8 cellular contexts compared by ENCODE assay signal in the genomic region with DNA sequence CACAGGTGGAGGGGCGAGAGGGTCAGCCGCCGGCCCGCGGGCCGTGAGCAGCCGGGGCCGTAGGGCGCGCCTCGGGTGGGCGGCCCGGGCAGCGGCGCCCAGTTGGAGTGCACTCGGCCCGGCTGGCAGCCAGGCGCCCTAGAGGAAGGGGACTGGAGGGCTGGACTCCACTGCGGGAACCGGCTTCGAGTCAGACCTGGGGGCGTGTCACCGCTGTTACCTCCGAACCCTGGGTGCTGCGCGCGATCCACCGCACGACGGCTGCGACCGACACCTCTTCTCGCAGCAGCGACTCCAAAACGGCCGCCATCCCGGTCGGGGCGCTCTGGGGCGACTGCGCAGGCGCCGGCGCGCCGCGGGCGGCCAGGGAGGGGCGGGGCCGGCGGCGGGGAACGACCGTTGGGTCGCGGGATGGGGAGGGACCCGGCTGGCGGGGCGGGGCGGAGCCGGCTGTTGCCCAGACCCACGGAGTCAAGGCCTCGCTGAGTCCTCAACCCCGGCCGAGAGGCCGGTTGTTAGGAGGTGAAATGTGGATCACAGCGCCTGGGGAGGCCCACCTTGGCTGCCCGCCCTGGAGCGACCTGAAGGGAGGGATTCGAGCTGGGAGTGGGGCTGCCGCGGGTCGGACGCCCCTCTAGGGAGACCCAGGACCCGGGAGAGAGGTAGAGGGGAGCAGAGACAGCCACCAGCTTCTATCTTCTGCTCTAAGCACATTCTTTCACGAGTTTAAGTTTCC. TPM values are rescaled to one million over a fixed set of nuclear protein-coding genes. Genes with fewer than 3 reads are reported as not detected.
DNase-seq lines count a peak whose midpoint lies in the region; ATAC-seq, FAIRE-seq and TF ChIP-seq lines count a peak whose summit lies in the region.

Gene CDAN1 (minus strand): TSS at position 336 of the 736 bp plus-strand sequence. CDS start 26 bp downstream, at position 310.

- FAIRE-seq in HepG2 (lab: Jason Lieb, UNC): no peak

- H3K27me3 ChIP-seq in HepG2 (ENCODE audit: control insufficient read depth in 1 of 2, insufficient read depth in 2 of 2, low read length in 2 of 2): no peaks in the 10 kb centered on the region

- in situ Hi-C loops in HepG2 (cut with HindIII; ENCODE audit: extremely low pct_ligation_motif_present, low pct_unique_long_range_greater_than_20kb): loop anchor here (5.0 kb wide), 1 partner anchor 185 kb away; the partner anchor contains the start of gene TTBK2

- peak within 1 kb of the TSS; percentile 76 to 94 (median 86) for H3K4me3 ChIP-seq in HepG2 (replicated peaks in 1 of 3; ENCODE audit: insufficient read depth in 1 of 3, low read depth in 2 of 3, low read length in 3 of 3)

- peaks cover 13 to 35% of the 10 kb centered on the region in 2 experiments for H3K36me3 ChIP-seq in HepG2 (replicated peaks in 1 of 2; ENCODE audit: control insufficient read depth in 1 of 2, insufficient read depth in 2 of 2, low read length in 2 of 2)

- no peak within 1 kb of the TSS for H2AFZ ChIP-seq in HepG2 (ENCODE audit: low read length)

- H4K20me1 ChIP-seq in HepG2 (ENCODE audit: insufficient read depth, low read length): 0 out of 2 replicates have a peak, but pooled peaks cover 2% of the 10 kb centered on the region

- 0% methylated on average over 2 of the region's 76 CpGs for WGBS in HepG2 (ENCODE audit: low lambda C conversion rate)

- CTCF ChIA-PET in HepG2 (lab: Yijun Ruan, JAX; ENCODE audit: low intra/inter-chr PET ratio, low total read pairs): interaction anchor here (3.3 kb wide), 1 partner anchor 190 kb away, joined by 22 read pairs; no protein-coding TSS in a partner anchor

- no peaks in the 10 kb centered on the region for H3K9me3 ChIP-seq in HepG2 (ENCODE audit: low read length)

- TF ChIP-seq EP300 in HepG2 (IDR thresholded peaks at IDR 0.05; ENCODE audit: low read depth in 2 of 2, low read length in 2 of 2): no peak
- no peak for TF ChIP-seq EP300 in HepG2 (CRISPR knock-in tag; IDR thresholded peaks at IDR 0.05; ENCODE audit: borderline replicate concordance)

- peak within 1 kb of the TSS; percentile 81 for H3K27ac ChIP-seq in HepG2 (ENCODE audit: extremely low read length, insufficient read depth, low read length)

- no peak for TF ChIP-seq RAD21 in HepG2 (CRISPR knock-in tag; IDR thresholded peaks at IDR 0.05)

- intact Hi-C loops in HepG2 (cut with micrococcal nuclease; ENCODE audit: unreplicated experiment): loop anchor here (1.0 kb wide), 1 partner anchor 189 kb away; no protein-coding TSS in a partner anchor

- H3K4me2 ChIP-seq in HepG2 (ENCODE audit: low read depth, low read length): peak within 1 kb of the TSS; percentile 80

- ATAC-seq in HG03432 (IDR thresholded peaks at IDR 0.05; ENCODE audit: unreplicated experiment) (peak; percentile 87), HepG2 (peak; percentile 93)

- TF ChIP-seq CTCF in HepG2 (CRISPR knock-in tag; IDR thresholded peaks at IDR 0.05): no peak; the same call in 1 of the 2 replicates

- POLR2A ChIA-PET in HepG2 (lab: Yijun Ruan, JAX): no interaction called here

- BruUV-seq in HepG2 (replicated peaks; lab: Mats Ljungman, UMichigan): no TSS peak

- TF ChIP-seq POLR2A in GM19193 (IDR thresholded peaks at IDR 0.05; ENCODE audit: extremely low read depth, insufficient read depth, insufficient read length) (peak; percentile 71), HepG2 (IDR thresholded peaks at IDR 0.05; ENCODE audit: insufficient read depth in 1 of 2, low read depth in 2 of 2, low read length in 2 of 2) (peak; percentile 81 to 85)

- H3K4me1 ChIP-seq in HepG2 (ENCODE audit: insufficient read depth, low read length): peaks cover 21% of the 10 kb centered on the region

- H3K9ac ChIP-seq in HepG2 (ENCODE audit: insufficient read depth, low read depth, low read length): peak within 1 kb of the TSS; percentile 86

- DNase-seq in AML-193 (lab: John Stamatoyannopoulos, UW): peak; percentile 70 to 76
- peak; percentile 51 for DNase-seq in NCI-H748 treated with DMSO at 0.1 percent for 48 hours (lab: John Stamatoyannopoulos, UW)
- DNase-seq in activated CD4-positive, alpha-beta T cell treated with anti-CD3 and anti-CD28 coated beads, Interleukin-2, amount 50 U/mL, for 24 hours (ENCODE audit: low read depth in 1 of 2, low spot score in 1 of 2): peak; percentile 84 to 93
- peak; percentile 86 for DNase-seq in dermis blood vessel endothelial cell
- peak; percentile 73 for DNase-seq in HepG2 (ENCODE audit: low spot score)
- DNase-seq in stimulated activated CD4-positive, alpha-beta T cell treated with anti-CD3 and anti-CD28 coated beads, Interleukin-2, amount 100 ng/mL, for 4 hours (ENCODE audit: low read depth): peak; percentile 88

- peaks cover 12% of the 10 kb centered on the region for H3K79me2 ChIP-seq in HepG2 (ENCODE audit: insufficient read depth, low read length)

TF ChIP-seq in HepG2, 621 proteins besides CTCF, POLR2A, EP300 and RAD21 (continues in another document):
- TF ChIP-seq DNMT1 (CRISPR knock-in tag; IDR thresholded peaks at IDR 0.05): 0 out of 2 replicates have a peak, but pooled peaks have one; percentile 73
- no peak for TF ChIP-seq FOXP4 (CRISPR knock-in tag; IDR thresholded peaks at IDR 0.05)
- TF ChIP-seq ZSCAN29 (CRISPR knock-in tag; conservative IDR thresholded peaks at IDR 0.05): no peak
- TF ChIP-seq RXRB (CRISPR knock-in tag; IDR thresholded peaks at IDR 0.05; ENCODE audit: borderline replicate concordance): no peak; the same call in 1 of the 2 replicates
- no peak for TF ChIP-seq SIX4 (CRISPR knock-in tag; IDR thresholded peaks at IDR 0.05)
- TF ChIP-seq ZFY (CRISPR knock-in tag; IDR thresholded peaks at IDR 0.05): peak; percentile 93
- peak; percentile 76; the same call in 1 of the 2 replicates for TF ChIP-seq TMF1 (CRISPR knock-in tag; IDR thresholded peaks at IDR 0.05; ENCODE audit: low read depth)
- TF ChIP-seq ZNF777 (CRISPR knock-in tag; IDR thresholded peaks at IDR 0.05): peak; percentile 70
- no peak for TF ChIP-seq ZNF432 (CRISPR knock-in tag; IDR thresholded peaks at IDR 0.05; ENCODE audit: borderline replicate concordance)
- no peak for TF ChIP-seq FOSL2 (CRISPR knock-in tag; IDR thresholded peaks at IDR 0.05)
- TF ChIP-seq ZNF776 (CRISPR knock-in tag; IDR thresholded peaks at IDR 0.05): peak; percentile 79
- 0 out of 2 replicates have a peak, but pooled peaks have one; percentile 16 for TF ChIP-seq ATF7-NPFF (CRISPR knock-in tag; IDR thresholded peaks at IDR 0.05; ENCODE audit: low read depth)
- no peak for TF ChIP-seq SNAI1 (CRISPR knock-in tag; IDR thresholded peaks at IDR 0.05; ENCODE audit: borderline replicate concordance)
- TF ChIP-seq ZNF567 (CRISPR knock-in tag; IDR thresholded peaks at IDR 0.05; ENCODE audit: borderline replicate concordance): no peak

RNA-seq across cellular contexts. Expression of gene CDAN1, which starts in this region (rescaled TPM):
- total RNA-seq in dermis blood vessel endothelial cell (12.9 and 17.0 TPM in 2 replicates), HepG2 (2016; rRNA removed; fragmentation: Illumina TruSeq; extraction: Trizol) (10.8 and 16.1 TPM in 2 replicates)
- 5.1 and 5.9 TPM in 2 replicates for total RNA-seq in HepG2 (2016; cell fraction: cytosol; rRNA removed; fragmentation: Illumina TruSeq; extraction: Trizol; ENCODE audit: low read depth)
- total RNA-seq in HepG2 (2016; cell fraction: insoluble cytoplasmic fraction; rRNA removed; fragmentation: Illumina TruSeq; extraction: Trizol): 8.8 and 15.2 TPM in 2 replicates
- total RNA-seq in HepG2 (2016; cell fraction: membrane; rRNA removed; fragmentation: Illumina TruSeq; extraction: Trizol): 6.3 and 6.5 TPM in 2 replicates
- 17.7 and 18.9 TPM in 2 replicates for total RNA-seq in HepG2 (2016; cell fraction: nucleus; rRNA removed; fragmentation: Illumina TruSeq; extraction: Trizol)
- polyA plus RNA-seq in HepG2 (2011; rRNA removed): 5.0 and 7.3 TPM in 2 replicates
- polyA plus RNA-seq in HepG2 (2011; cell fraction: cytosol; rRNA removed): 3.8 and 4.0 TPM in 2 replicates
- polyA plus RNA-seq in HepG2 (2011; cell fraction: nucleus; rRNA removed): 19.5 and 23.8 TPM in 2 replicates
- polyA plus RNA-seq in HepG2 (2012): 7.2 and 7.6 TPM in 2 replicates
- 1.5 and 1.7 TPM in 2 replicates for polyA plus RNA-seq in HepG2 (2016; cell fraction: cytosol; fragmentation: Illumina TruSeq; extraction: Trizol; ENCODE audit: low read depth)
- polyA plus RNA-seq in HepG2 (2016; cell fraction: insoluble cytoplasmic fraction; fragmentation: Illumina TruSeq; extraction: Trizol; ENCODE audit: low read depth): 7.6 and 9.1 TPM in 2 replicates
- polyA plus RNA-seq in HepG2 (2016; cell fraction: membrane; fragmentation: Illumina TruSeq; extraction: Trizol; ENCODE audit: low read depth): 2.6 and 3.4 TPM in 2 replicates
- polyA plus RNA-seq in HepG2 (2016; cell fraction: nucleus; fragmentation: Illumina TruSeq; extraction: Trizol; ENCODE audit: insufficient read depth, low read depth): 33.4 and 36.1 TPM in 2 replicates
- polyA minus RNA-seq in HepG2 (2011; rRNA and poly(A)+ RNA removed; ENCODE audit: low replicate concordance): 9.8 and 12.9 TPM in 2 replicates
- polyA minus RNA-seq in HepG2 (2011; cell fraction: cytosol; rRNA and poly(A)+ RNA removed): 4.0 and 5.0 TPM in 2 replicates
- 16.9 and 18.9 TPM in 2 replicates for polyA minus RNA-seq in HepG2 (2011; cell fraction: nucleus; rRNA and poly(A)+ RNA removed)

Comparison
In these comparisons a context has a peak if more than half of its experiments do, and no peak if none do; other contexts are left out.
1. Peak in every context shown above with its lines: DNase-seq, ATAC-seq, H3K4me3 ChIP-seq and H3K27ac ChIP-seq.